In the genomic region with DNA sequence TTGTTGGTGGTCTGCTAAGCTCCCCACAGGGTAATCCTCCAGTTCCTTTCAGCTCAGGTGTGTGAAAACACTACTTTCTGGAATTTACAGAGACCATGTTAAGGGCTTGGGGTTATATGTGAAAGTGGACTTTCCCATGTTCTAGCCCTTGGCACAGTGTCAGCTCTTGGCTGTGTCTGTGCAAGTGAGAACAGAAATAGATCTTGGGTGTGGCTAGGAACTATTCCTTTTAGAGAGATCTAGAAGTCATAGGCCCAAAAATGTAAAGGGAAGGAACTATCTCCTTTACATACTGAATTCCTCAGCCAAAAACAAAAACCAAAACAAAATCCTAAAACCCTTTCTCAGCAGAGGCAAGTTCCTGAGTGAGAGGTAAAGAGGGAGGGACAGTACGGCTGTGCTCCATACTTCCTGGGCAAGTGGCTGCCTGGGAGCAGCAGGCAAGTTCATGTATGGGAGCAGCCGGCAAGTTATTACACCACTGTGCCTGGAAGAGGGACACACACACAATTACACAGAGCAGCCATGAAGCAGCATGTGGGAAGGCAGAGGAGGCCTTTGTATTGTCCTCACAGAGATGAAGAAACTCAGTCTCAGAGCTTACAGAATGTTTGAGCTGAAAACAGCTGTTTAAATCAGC, we compare ENCODE assay signal across 11 cellular contexts. TPM values are rescaled to one million over a fixed set of nuclear protein-coding genes. Genes with fewer than 3 reads are reported as not detected.
A peak's percentile ranks its signal among the peaks of the same experiment; 100 is the strongest.
DNase-seq lines count a peak whose midpoint lies in the region; ATAC-seq and TF ChIP-seq lines count a peak whose summit lies in the region.
"Had no signal": no experiment of that assay in that cellular context is flagged by ENCODE, and none has a peak within 500 bp of the region (broad histone marks: within the 10 kb centered on the region; RNA-seq: fewer than 3 reads in every experiment).

No MANE protein-coding gene starts in this region.

- no peaks in the 10 kb centered on the region for H3K27me3 Mint-ChIP-seq in IgD-negative memory B cell

- peak overlapping the region in 2 of 3 donors; percentile 1 to 86 for H3K27ac Mint-ChIP-seq in IgD-negative memory B cell

- no peaks in the 10 kb centered on the region for H3K4me1 Mint-ChIP-seq in IgD-negative memory B cell

- H3K9me3 Mint-ChIP-seq in IgD-negative memory B cell = no peaks in the 10 kb centered on the region

- no peaks in the 10 kb centered on the region for H3K27me3 ChIP-seq in left ventricle myocardium inferior (ENCODE audit: low read depth)

- intact Hi-C loops in left ventricle myocardium inferior (cut with micrococcal nuclease) = no loop called here

- peaks cover 48% of the 10 kb centered on the region for H3K4me1 ChIP-seq in left ventricle myocardium inferior

- TF ChIP-seq CTCF in cardiac fibroblast (IDR thresholded peaks at IDR 0.05; ENCODE audit: low read depth, low read length) (no peak), left ventricle myocardium inferior (IDR thresholded peaks at IDR 0.05; ENCODE audit: borderline replicate concordance) (no peak)

- ATAC-seq in GM18519 (IDR thresholded peaks at IDR 0.05; ENCODE audit: low FRiP score, unreplicated experiment) (no peak), GM21737 (IDR thresholded peaks at IDR 0.05; ENCODE audit: unreplicated experiment) (no peak)
- ATAC-seq: K562 had no signal

- H3K36me3 Mint-ChIP-seq in IgD-negative memory B cell = peaks cover 3% of the 10 kb centered on the region

- H3K27ac ChIP-seq in left ventricle myocardium inferior (replicated peaks) (peak overlapping the region; percentile 92), skin epidermis (peak overlapping the region in 19 of 21 experiments; percentile 22 to 74 (median 51))

- no peak overlapping the region for H3K4me3 Mint-ChIP-seq in IgD-negative memory B cell

- H3K9me3 ChIP-seq in left ventricle myocardium inferior (replicated peaks) = no peaks in the 10 kb centered on the region

- no peak overlapping the region for H3K4me3 ChIP-seq in cardiac fibroblast (replicated peaks in 1 of 2; ENCODE audit: low read depth in 2 of 2, low read length in 2 of 2)
- no peak overlapping the region for H3K4me3 ChIP-seq in left ventricle myocardium inferior
- no peak overlapping the region for H3K4me3 ChIP-seq in skin epidermis
- H3K4me3 ChIP-seq: K562 had no signal

- DNase-seq in cardiac fibroblast (ENCODE audit: low read depth in 2 of 2) (peak; percentile 57 to 65), left ventricle myocardium inferior (peak; percentile 55), GM19240 (ENCODE audit: insufficient read length, low spot score) (no peak), nucleus accumbens (lab: John Stamatoyannopoulos, UW) (no peak)
- DNase-seq: activated gamma-delta T cell, NCI-H510A had no signal

- H3K36me3 ChIP-seq in left ventricle myocardium inferior = peaks cover 81% of the 10 kb centered on the region

RNA-seq across cellular contexts. Expression of gene C3orf62, which starts 19.9 kb away (rescaled TPM):
- polyA plus RNA-seq in IgD-negative memory B cell = 1.5 TPM
- total RNA-seq in left ventricle myocardium inferior = 2.8 TPM

RNA-seq across cellular contexts. Expression of gene USP4, which starts 43.0 kb away (rescaled TPM):
- polyA plus RNA-seq in IgD-negative memory B cell = 55.0 TPM
- 37.3 TPM for total RNA-seq in left ventricle myocardium inferior

Comparison
In these comparisons a context has a peak if more than half of its experiments do, and no peak if none do; other contexts are left out.
1. DNase-seq: peak in cardiac fibroblast (2 of 2) and left ventricle myocardium inferior (single experiment); none in GM19240 (single experiment) and nucleus accumbens (0 of 56).